ENCODE assay signal across 20 cellular contexts in the genomic region with DNA sequence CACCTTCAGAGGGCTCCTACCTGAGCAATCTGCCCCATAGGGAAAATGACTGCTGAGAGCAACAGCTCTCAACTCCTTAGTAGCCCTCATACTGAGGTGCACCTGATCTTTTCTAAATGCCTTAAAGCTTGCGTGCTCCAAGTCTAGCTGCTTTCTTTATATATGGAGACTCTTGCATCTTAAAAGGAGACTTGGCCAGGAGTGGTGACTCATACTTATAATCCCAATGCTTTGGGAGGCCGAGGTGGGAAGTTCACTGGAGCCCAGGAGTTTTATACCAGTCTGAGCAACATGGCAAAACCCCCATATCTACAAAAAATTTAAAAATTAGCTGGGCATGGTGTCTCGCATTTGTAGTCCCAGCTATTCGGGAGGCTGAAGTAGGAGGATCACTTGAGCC.
"Had no signal": no experiment of that assay in that cellular context is flagged by ENCODE, and none has a peak within 500 bp of the region (broad histone marks: within the 10 kb centered on the region; RNA-seq: fewer than 3 reads in every experiment).

No MANE protein-coding gene starts in this region.

- H3K4me3 Mint-ChIP-seq: activated naive CD4-positive, alpha-beta T cell treated with anti-CD3 and anti-CD28 coated beads for 36 hours; activated naive CD8-positive, alpha-beta T cell treated with anti-CD3 and anti-CD28 coated beads, Interleukin-2, amount 50 U/mL, for 24 hours; activated T-cell treated with anti-CD3 and anti-CD28 coated beads, Interleukin-2, amount 50 U/mL, for 4 hours; immature natural killer cell; naive thymus-derived CD4-positive, alpha-beta T cell had no signal

- H3K27me3 Mint-ChIP-seq: activated naive CD8-positive, alpha-beta T cell treated with anti-CD3 and anti-CD28 coated beads, Interleukin-2, amount 50 U/mL, for 24 hours had no signal

- H3K27ac ChIP-seq: breast epithelium, coronary artery, gastrocnemius medialis, heart left ventricle, ovary, right lobe of liver, stomach, thoracic aorta, upper lobe of left lung had no signal

- H3K9me3 Mint-ChIP-seq: activated naive CD4-positive, alpha-beta T cell treated with anti-CD3 and anti-CD28 coated beads for 36 hours; activated T-cell treated with anti-CD3 and anti-CD28 coated beads, Interleukin-2, amount 50 U/mL, for 4 hours had no signal

- H3K36me3 Mint-ChIP-seq: immature natural killer cell; naive thymus-derived CD4-positive, alpha-beta T cell had no signal

- H3K9me3 ChIP-seq: breast epithelium, gastrocnemius medialis, heart left ventricle, ovary, right lobe of liver, stomach, thoracic aorta, upper lobe of left lung had no signal

- H3K4me3 ChIP-seq: breast epithelium, coronary artery, gastrocnemius medialis, heart left ventricle, ovary, right lobe of liver, stomach, thoracic aorta, upper lobe of left lung had no signal

- ATAC-seq: activated CD4-positive, CD25-positive, alpha-beta regulatory T cell treated with anti-CD3 and anti-CD28 coated beads, Interleukin-2, amount 50 U/mL, for 24 hours; activated naive CD8-positive, alpha-beta T cell treated with anti-CD3 and anti-CD28 coated beads, Interleukin-2, amount 50 U/mL, for 24 hours; activated T-cell treated with anti-CD3 and anti-CD28 coated beads, Interleukin-2, amount 50 U/mL, for 4 hours; gastrocnemius medialis; heart left ventricle; naive thymus-derived CD4-positive, alpha-beta T cell; right lobe of liver had no signal

- H3K36me3 ChIP-seq: breast epithelium, gastrocnemius medialis, heart left ventricle, ovary, right lobe of liver, stomach, thoracic aorta, upper lobe of left lung had no signal

- H3K27ac Mint-ChIP-seq: activated naive CD4-positive, alpha-beta T cell treated with anti-CD3 and anti-CD28 coated beads for 36 hours; activated naive CD8-positive, alpha-beta T cell treated with anti-CD3 and anti-CD28 coated beads, Interleukin-2, amount 50 U/mL, for 24 hours; immature natural killer cell had no signal

- H3K4me1 ChIP-seq: breast epithelium, upper lobe of left lung had no signal

- DNase-seq: activated naive CD4-positive, alpha-beta T cell treated with anti-CD3 and anti-CD28 coated beads for 36 hours; activated naive CD8-positive, alpha-beta T cell treated with anti-CD3 and anti-CD28 coated beads, Interleukin-2, amount 50 U/mL, for 24 hours; activated T-cell treated with anti-CD3 and anti-CD28 coated beads, Interleukin-2, amount 50 U/mL, for 4 hours; aorta; gastrocnemius medialis; heart left ventricle; immature natural killer cell; mesendoderm; naive thymus-derived CD4-positive, alpha-beta T cell; ovary; right lobe of liver; small intestine; stimulated activated CD4-positive, alpha-beta T cell treated with anti-CD3 and anti-CD28 coated beads, Interleukin-4, amount 100 ng/mL, for 1 hour; stomach; T1000; upper lobe of left lung had no signal

- H3K27me3 ChIP-seq: breast epithelium, gastrocnemius medialis, heart left ventricle, ovary, right lobe of liver, stomach, upper lobe of left lung had no signal
